In genomic region chr12:132557969-132558856, GRCh38 we compare ENCODE assay signal across 1 cellular context.
TF ChIP-seq lines count a peak whose summit lies in the region.

No MANE protein-coding gene starts in this region.

TF ChIP-seq in HepG2, 621 proteins besides CTCF, POLR2A, EP300 and RAD21 (continued from another document and continues in another):
- no peak for TF ChIP-seq CREB3 (CRISPR knock-in tag; IDR thresholded peaks at IDR 0.05)
- peak; percentile 43; the same call in 1 of the 2 replicates for TF ChIP-seq ZNF232 (CRISPR knock-in tag; IDR thresholded peaks at IDR 0.05; ENCODE audit: borderline replicate concordance)
- TF ChIP-seq UBTF (CRISPR knock-in tag; IDR thresholded peaks at IDR 0.05): 0 out of 2 replicates have a peak, but pooled peaks have one; percentile 29
- no peak for TF ChIP-seq NR2F1 (CRISPR knock-in tag; IDR thresholded peaks at IDR 0.05)
- TF ChIP-seq YEATS4 (CRISPR knock-in tag; IDR thresholded peaks at IDR 0.05; ENCODE audit: borderline replicate concordance): no peak
- no peak for TF ChIP-seq ZZZ3 (CRISPR knock-in tag; IDR thresholded peaks at IDR 0.05; ENCODE audit: borderline replicate concordance)
- peak; percentile 32; the same call in 1 of the 2 replicates for TF ChIP-seq GATAD2A (CRISPR knock-in tag; IDR thresholded peaks at IDR 0.05)
- no peak for TF ChIP-seq ZFP90 (CRISPR knock-in tag; IDR thresholded peaks at IDR 0.05; ENCODE audit: borderline replicate concordance)
- 0 out of 2 replicates have a peak, but pooled peaks have one; percentile 36 for TF ChIP-seq ZNF264 (CRISPR knock-in tag; IDR thresholded peaks at IDR 0.05)
- peak; percentile 64 for TF ChIP-seq SAP130 (CRISPR knock-in tag; IDR thresholded peaks at IDR 0.05; ENCODE audit: low read depth)
- no peak for TF ChIP-seq U2AF1 (optimal IDR thresholded peaks at IDR 0.05; ENCODE audit: low read depth, low read length)
- TF ChIP-seq HIVEP1 (CRISPR knock-in tag; IDR thresholded peaks at IDR 0.05): no peak
- TF ChIP-seq ZNF781 (CRISPR knock-in tag; IDR thresholded peaks at IDR 0.05; ENCODE audit: borderline replicate concordance, not compliant biosample characterization): no peak
- TF ChIP-seq ISL2 (CRISPR knock-in tag; IDR thresholded peaks at IDR 0.05): no peak
- TF ChIP-seq XRCC5 (optimal IDR thresholded peaks at IDR 0.05; ENCODE audit: low read length): no peak
- TF ChIP-seq ADNP (CRISPR knock-in tag; IDR thresholded peaks at IDR 0.05): no peak
- peak; percentile 78; the same call in 1 of the 2 replicates for TF ChIP-seq ZFX (CRISPR knock-in tag; IDR thresholded peaks at IDR 0.05; ENCODE audit: low read depth)
- 0 out of 2 replicates have a peak, but pooled peaks have one; percentile 30 for TF ChIP-seq KAT8 (CRISPR knock-in tag; IDR thresholded peaks at IDR 0.05)
- TF ChIP-seq, protein P1, sequence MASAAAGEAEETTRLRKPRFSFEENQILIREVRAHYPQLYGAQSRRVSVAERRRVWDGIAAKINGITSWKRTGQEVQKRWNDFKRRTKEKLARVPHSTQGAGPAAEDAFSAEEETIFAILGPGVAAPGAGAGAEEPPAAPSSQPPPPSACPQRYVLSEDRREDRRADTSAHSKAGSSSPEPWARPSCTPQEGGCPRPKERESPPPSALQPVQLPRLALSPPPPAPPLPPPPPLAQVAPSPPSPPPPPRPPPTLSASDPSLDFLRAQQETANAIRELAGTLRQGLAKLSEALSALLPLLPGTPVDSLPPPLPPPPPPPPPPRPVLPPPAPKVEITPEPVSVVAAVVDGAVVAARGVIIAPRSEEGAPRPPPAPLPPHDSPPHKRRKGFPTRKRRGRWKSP (CRISPR knock-in tag; IDR thresholded peaks at IDR 0.05): no peak
- TF ChIP-seq ZNF563 (CRISPR knock-in tag; IDR thresholded peaks at IDR 0.05): no peak
- no peak for TF ChIP-seq ZNF891 (CRISPR knock-in tag; IDR thresholded peaks at IDR 0.05)
- TF ChIP-seq SMAD3 (CRISPR knock-in tag; IDR thresholded peaks at IDR 0.05): no peak
- TF ChIP-seq HOMEZ (CRISPR knock-in tag; IDR thresholded peaks at IDR 0.05; ENCODE audit: low read depth): 0 out of 2 replicates have a peak, but pooled peaks have one; percentile 33
- TF ChIP-seq, protein P2, sequence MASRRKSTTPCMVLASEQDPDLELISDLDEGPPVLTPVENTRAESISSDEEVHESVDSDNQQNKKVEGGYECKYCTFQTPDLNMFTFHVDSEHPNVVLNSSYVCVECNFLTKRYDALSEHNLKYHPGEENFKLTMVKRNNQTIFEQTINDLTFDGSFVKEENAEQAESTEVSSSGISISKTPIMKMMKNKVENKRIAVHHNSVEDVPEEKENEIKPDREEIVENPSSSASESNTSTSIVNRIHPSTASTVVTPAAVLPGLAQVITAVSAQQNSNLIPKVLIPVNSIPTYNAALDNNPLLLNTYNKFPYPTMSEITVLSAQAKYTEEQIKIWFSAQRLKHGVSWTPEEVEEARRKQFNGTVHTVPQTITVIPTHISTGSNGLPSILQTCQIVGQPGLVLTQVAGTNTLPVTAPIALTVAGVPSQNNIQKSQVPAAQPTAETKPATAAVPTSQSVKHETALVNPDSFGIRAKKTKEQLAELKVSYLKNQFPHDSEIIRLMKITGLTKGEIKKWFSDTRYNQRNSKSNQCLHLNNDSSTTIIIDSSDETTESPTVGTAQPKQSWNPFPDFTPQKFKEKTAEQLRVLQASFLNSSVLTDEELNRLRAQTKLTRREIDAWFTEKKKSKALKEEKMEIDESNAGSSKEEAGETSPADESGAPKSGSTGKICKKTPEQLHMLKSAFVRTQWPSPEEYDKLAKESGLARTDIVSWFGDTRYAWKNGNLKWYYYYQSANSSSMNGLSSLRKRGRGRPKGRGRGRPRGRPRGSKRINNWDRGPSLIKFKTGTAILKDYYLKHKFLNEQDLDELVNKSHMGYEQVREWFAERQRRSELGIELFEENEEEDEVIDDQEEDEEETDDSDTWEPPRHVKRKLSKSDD (CRISPR knock-in tag; IDR thresholded peaks at IDR 0.05; ENCODE audit: low read depth): no peak
- no peak for TF ChIP-seq STAT6 (CRISPR knock-in tag; IDR thresholded peaks at IDR 0.05; ENCODE audit: borderline replicate concordance)
- no peak for TF ChIP-seq ZNF121 (CRISPR knock-in tag; IDR thresholded peaks at IDR 0.05)
- peak; percentile 43; the same call in 1 of the 2 replicates for TF ChIP-seq MYC (CRISPR knock-in tag; IDR thresholded peaks at IDR 0.05; ENCODE audit: borderline replicate concordance)
- no peak for TF ChIP-seq ZNF263 (CRISPR knock-in tag; IDR thresholded peaks at IDR 0.05)
- TF ChIP-seq GLI4 (CRISPR knock-in tag; IDR thresholded peaks at IDR 0.05; ENCODE audit: borderline replicate concordance): no peak
- 0 out of 2 replicates have a peak, but pooled peaks have one; percentile 62 for TF ChIP-seq ZNF616 (CRISPR knock-in tag; IDR thresholded peaks at IDR 0.05; ENCODE audit: low read depth)
- TF ChIP-seq RBM22 (optimal IDR thresholded peaks at IDR 0.05; ENCODE audit: low read length): no peak
- TF ChIP-seq PRPF4 (IDR thresholded peaks at IDR 0.05; ENCODE audit: low read depth, low read length, poor library complexity, severe bottlenecking): no peak
- TF ChIP-seq ESRRA (CRISPR knock-in tag; IDR thresholded peaks at IDR 0.05; ENCODE audit: low read depth): no peak
- TF ChIP-seq HNRNPK (IDR thresholded peaks at IDR 0.05; ENCODE audit: low read depth, low read length, poor library complexity, severe bottlenecking): no peak
- TF ChIP-seq MXD4 (CRISPR knock-in tag; IDR thresholded peaks at IDR 0.05): no peak
- no peak for TF ChIP-seq ZNF10 (CRISPR knock-in tag; IDR thresholded peaks at IDR 0.05; ENCODE audit: borderline replicate concordance, low read depth)
- TF ChIP-seq SIX1 (CRISPR knock-in tag; IDR thresholded peaks at IDR 0.05; ENCODE audit: borderline replicate concordance): no peak
- TF ChIP-seq ZNF205 (CRISPR knock-in tag; IDR thresholded peaks at IDR 0.05): no peak
- no peak for TF ChIP-seq ZNF350 (CRISPR knock-in tag; IDR thresholded peaks at IDR 0.05; ENCODE audit: borderline replicate concordance, low read depth)
- TF ChIP-seq HMGA1 (CRISPR knock-in tag; conservative IDR thresholded peaks at IDR 0.05): no peak
- no peak for TF ChIP-seq CREM (IDR thresholded peaks at IDR 0.05)
- no peak for TF ChIP-seq CREM (CRISPR knock-in tag; IDR thresholded peaks at IDR 0.05)
- TF ChIP-seq ZNF335 (CRISPR knock-in tag; IDR thresholded peaks at IDR 0.05): peak; percentile 23; the same call in 1 of the 2 replicates
- TF ChIP-seq ZNF30 (CRISPR knock-in tag; IDR thresholded peaks at IDR 0.05): no peak
- TF ChIP-seq ONECUT2 (CRISPR knock-in tag; IDR thresholded peaks at IDR 0.05): no peak
- TF ChIP-seq ZNF44 (CRISPR knock-in tag; IDR thresholded peaks at IDR 0.05): no peak
- TF ChIP-seq KDM3A (CRISPR knock-in tag; IDR thresholded peaks at IDR 0.05; ENCODE audit: low read depth): no peak
- no peak for TF ChIP-seq ZNF644 (CRISPR knock-in tag; IDR thresholded peaks at IDR 0.05; ENCODE audit: low read depth)
- TF ChIP-seq FOXA1 (IDR thresholded peaks at IDR 0.05): no peak
- peak; percentile 62 for TF ChIP-seq FOXA1 (CRISPR knock-in tag; IDR thresholded peaks at IDR 0.05)
- no peak for TF ChIP-seq DR1 (CRISPR knock-in tag; IDR thresholded peaks at IDR 0.05)
- TF ChIP-seq SMC3 (IDR thresholded peaks at IDR 0.05; ENCODE audit: low read length): no peak
- TF ChIP-seq ZNF12 (CRISPR knock-in tag; IDR thresholded peaks at IDR 0.05): no peak
- TF ChIP-seq ZHX2 (IDR thresholded peaks at IDR 0.05; ENCODE audit: low read depth): 0 out of 2 replicates have a peak, but pooled peaks have one; percentile 53
- no peak for TF ChIP-seq ZHX2 (CRISPR knock-in tag; IDR thresholded peaks at IDR 0.05; ENCODE audit: borderline replicate concordance)
